30 cellular contexts compared by ENCODE assay signal in genomic region chr19:42376177-42376555, GRCh38. TPM values are rescaled to one million over a fixed set of nuclear protein-coding genes. Genes with fewer than 3 reads are reported as not detected.
"Had no signal": no experiment of that assay in that cellular context is flagged by ENCODE, and none has a peak within 500 bp of the region (broad histone marks: within the 10 kb centered on the region; RNA-seq: fewer than 3 reads in every experiment).

No MANE protein-coding gene starts in this region.

- H3K4me1 ChIP-seq: stomach, suprapubic skin, testis, thyroid gland, tibial artery, transverse colon, upper lobe of left lung, upper lobe of right lung, uterus, vagina had no signal

- ATAC-seq: stimulated activated naive B cell treated with anti-CD40 and anti-IgM and Interleukin-4, amounts not matched to agents 10 μg/mL and 1 μg/mL and 100 μg/mL, for 72 hours; stimulated activated naive CD8-positive, alpha-beta T cell treated with anti-CD3 and anti-CD28 coated beads, Interleukin-15, Interleukin-2, amounts not matched to agents 100 U/mL and 50 U/mL, for 24 hours had no signal

- H3K4me1 Mint-ChIP-seq: stimulated activated effector memory CD8-positive, alpha-beta T cell treated with anti-CD3 and anti-CD28 coated beads, Interleukin-12 subunit alpha, Interleukin-12 subunit beta, amount 100 ng/mL, for 72 hours had no signal

- H3K4me3 ChIP-seq: stomach, suprapubic skin, testis, thoracic aorta, thyroid gland, tibial artery, tibial nerve, transverse colon, upper lobe of left lung, upper lobe of right lung, uterus, vagina had no signal

- H3K9me3 ChIP-seq: stomach, suprapubic skin, testis, thoracic aorta, thyroid gland, tibial artery, tibial nerve, transverse colon, upper lobe of left lung, upper lobe of right lung, uterus, vagina had no signal

- H3K4me3 Mint-ChIP-seq: stimulated activated effector memory CD8-positive, alpha-beta T cell treated with anti-CD3 and anti-CD28 coated beads, Interleukin-12 subunit alpha, Interleukin-12 subunit beta, amount 100 ng/mL, for 72 hours; stimulated activated memory B cell treated with anti-CD40 and anti-IgM and Interleukin-4, amounts not matched to agents 10 μg/mL and 1 μg/mL and 100 μg/mL, for 72 hours; stimulated activated naive B cell treated with anti-CD40 and anti-IgM and Interleukin-4, amounts not matched to agents 10 μg/mL and 1 μg/mL and 100 μg/mL, for 72 hours; stimulated activated naive CD8-positive, alpha-beta T cell treated with anti-CD3 and anti-CD28 coated beads, Interleukin-15, amount 100 ng/mL, for 72 hours; stimulated activated naive CD8-positive, alpha-beta T cell treated with anti-CD3 and anti-CD28 coated beads, Interleukin-15, Interleukin-2, amounts not matched to agents 100 ng/mL and 50 ng/mL, for 24 hours; type B pancreatic cell had no signal

- H3K27me3 ChIP-seq: suprapubic skin, testis, thyroid gland, tibial artery, upper lobe of left lung, uterus, vagina had no signal

- H3K27ac Mint-ChIP-seq: stimulated activated effector memory CD8-positive, alpha-beta T cell treated with anti-CD3 and anti-CD28 coated beads, Interleukin-12 subunit alpha, Interleukin-12 subunit beta, amount 100 ng/mL, for 72 hours; stimulated activated memory B cell treated with anti-CD40 and anti-IgM and Interleukin-4, amounts not matched to agents 10 μg/mL and 1 μg/mL and 100 μg/mL, for 72 hours; stimulated activated naive B cell treated with anti-CD40 and anti-IgM and Interleukin-4, amounts not matched to agents 10 μg/mL and 1 μg/mL and 100 μg/mL, for 72 hours; stimulated activated naive CD8-positive, alpha-beta T cell treated with anti-CD3 and anti-CD28 coated beads, Interleukin-15, Interleukin-2, amounts not matched to agents 100 ng/mL and 50 ng/mL, for 24 hours had no signal

- DNase-seq: stimulated activated CD4-positive, alpha-beta T cell treated with anti-CD3 and anti-CD28 coated beads, Interleukin-2, amount 100 ng/mL, for 48 hours; stimulated activated CD4-positive, alpha-beta T cell treated with anti-CD3 and anti-CD28 coated beads, Interleukin-4, amount 100 ng/mL, for 1 hour; stimulated activated CD4-positive, alpha-beta T cell treated with anti-CD3 and anti-CD28 coated beads, Interleukin-4, amount 100 ng/mL, for 24 hours; stimulated activated CD4-positive, alpha-beta T cell treated with anti-CD3 and anti-CD28 coated beads, Interleukin-4, amount 100 ng/mL, for 4 hours; stimulated activated CD8-positive, alpha-beta memory T cell treated with anti-CD3 and anti-CD28 coated beads, Interleukin-4, amount 100 ng/mL, for 48 hours; stimulated activated naive B cell treated with anti-CD40 and anti-IgM and Interleukin-4, amounts not matched to agents 10 μg/mL and 1 μg/mL and 100 μg/mL, for 72 hours; stimulated activated naive CD4-positive, alpha-beta T cell; stimulated activated naive CD4-positive, alpha-beta T cell treated with Interleukin-2 at 50 U/mL for 16 hours; stimulated activated naive CD8-positive, alpha-beta T cell treated with anti-CD3 and anti-CD28 coated beads, Interleukin-15, amount 100 ng/mL, for 72 hours; stimulated activated naive CD8-positive, alpha-beta T cell treated with anti-CD3 and anti-CD28 coated beads, Interleukin-15, Interleukin-2, amounts not matched to agents 100 U/mL and 50 U/mL, for 24 hours; stomach; substantia nigra; testis; thyroid gland; tibial artery; transverse colon; trophoblast cell; upper lobe of right lung; uterus had no signal

- H3K36me3 Mint-ChIP-seq: stimulated activated effector memory CD8-positive, alpha-beta T cell treated with anti-CD3 and anti-CD28 coated beads, Interleukin-12 subunit alpha, Interleukin-12 subunit beta, amount 100 ng/mL, for 72 hours had no signal

- H3K9me3 Mint-ChIP-seq: stimulated activated effector memory CD8-positive, alpha-beta T cell treated with anti-CD3 and anti-CD28 coated beads, Interleukin-12 subunit alpha, Interleukin-12 subunit beta, amount 100 ng/mL, for 72 hours; stimulated activated memory B cell treated with anti-CD40 and anti-IgM and Interleukin-4, amounts not matched to agents 10 μg/mL and 1 μg/mL and 100 μg/mL, for 72 hours; stimulated activated naive B cell treated with anti-CD40 and anti-IgM and Interleukin-4, amounts not matched to agents 10 μg/mL and 1 μg/mL and 100 μg/mL, for 72 hours; stimulated activated naive CD8-positive, alpha-beta T cell treated with anti-CD3 and anti-CD28 coated beads, Interleukin-15, amount 100 ng/mL, for 72 hours; stimulated activated naive CD8-positive, alpha-beta T cell treated with anti-CD3 and anti-CD28 coated beads, Interleukin-15, Interleukin-2, amounts not matched to agents 100 ng/mL and 50 ng/mL, for 24 hours; type B pancreatic cell had no signal

- H3K27ac ChIP-seq: stomach, suprapubic skin, testis, thoracic aorta, thyroid gland, tibial artery, tibial nerve, transverse colon, upper lobe of left lung, upper lobe of right lung, uterus, vagina had no signal

- H3K36me3 ChIP-seq: transverse colon, upper lobe of right lung, uterus had no signal

- H3K27me3 Mint-ChIP-seq: stimulated activated memory B cell treated with anti-CD40 and anti-IgM and Interleukin-4, amounts not matched to agents 10 μg/mL and 1 μg/mL and 100 μg/mL, for 72 hours; stimulated activated naive B cell treated with anti-CD40 and anti-IgM and Interleukin-4, amounts not matched to agents 10 μg/mL and 1 μg/mL and 100 μg/mL, for 72 hours; type B pancreatic cell had no signal

RNA-seq across cellular contexts. Expression of gene CNFN, which starts 13.9 kb away (rescaled TPM):
- total RNA-seq: temporal lobe, thoracic aorta, urinary bladder had no signal
